In the genomic region with DNA sequence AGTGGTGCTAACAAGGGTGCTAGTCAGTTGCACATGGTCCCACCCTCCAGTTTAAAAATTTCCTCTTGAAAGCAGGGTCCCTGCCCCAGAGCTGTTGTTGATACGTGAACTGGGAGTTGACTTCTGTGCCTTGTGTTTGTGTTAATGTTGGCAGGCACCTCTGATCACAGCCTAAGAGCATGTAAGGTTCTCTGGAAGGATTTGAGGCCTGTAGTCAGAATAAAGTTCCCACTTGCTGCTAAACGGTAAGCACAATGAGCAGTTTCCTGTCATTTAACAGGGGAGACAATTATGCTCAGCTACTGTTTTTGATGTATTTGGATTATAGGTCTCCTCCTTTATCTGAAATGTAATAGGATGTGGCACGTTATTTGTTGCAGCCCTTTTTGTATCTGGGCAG, we compare ENCODE assay signal across 17 cellular contexts. TPM values are rescaled to one million over a fixed set of nuclear protein-coding genes. Genes with fewer than 3 reads are reported as not detected.
DNase-seq lines count a peak whose midpoint lies in the region; ATAC-seq and TF ChIP-seq lines count a peak whose summit lies in the region.
"Had no signal": no experiment of that assay in that cellular context is flagged by ENCODE, and none has a peak within 500 bp of the region (broad histone marks: within the 10 kb centered on the region; RNA-seq: fewer than 3 reads in every experiment).

No MANE protein-coding gene starts in this region.

- no peak for TF ChIP-seq POLR2A in sigmoid colon (IDR thresholded peaks at IDR 0.05)

- 53 to 59% methylated on average over 3 of the region's 3 CpGs for WGBS in heart right ventricle, 2 donors
- 66 to 76% methylated on average over 3 of the region's 3 CpGs for WGBS in sigmoid colon, 2 donors

- H3K27ac ChIP-seq in heart right ventricle (peak overlapping the region; percentile 29 to 80 (median 58)), cingulate gyrus (ENCODE audit: low read depth, low read length) (peak overlapping the region; percentile 3), subcutaneous abdominal adipose tissue (ENCODE audit: low read depth, low read length) (peak overlapping the region; percentile 4), sigmoid colon (peak overlapping the region in 2 of 4 donors; percentile 14 to 37)
- H3K27ac ChIP-seq: 22Rv1 had no signal

- TF ChIP-seq EP300 in sigmoid colon (IDR thresholded peaks at IDR 0.05): no peak

- ATAC-seq in heart right ventricle: peak in 6 of 8 donors; percentile 36 to 78 (median 70)
- ATAC-seq in Right ventricle myocardium superior (ENCODE audit: poor library complexity): no peak
- ATAC-seq in omental fat pad (ENCODE audit: low FRiP score): no peak

- H3K9me3 ChIP-seq in heart right ventricle (no peaks in the 10 kb centered on the region), subcutaneous abdominal adipose tissue (ENCODE audit: control insufficient read depth in 5 of 5, low read length in 5 of 5) (no peaks in the 10 kb centered on the region), sigmoid colon (no peaks in the 10 kb centered on the region)
- H3K9me3 ChIP-seq: adrenal gland, upper lobe of left lung had no signal

- no peak overlapping the region for H3K4me3 ChIP-seq in heart right ventricle
- H3K4me3 ChIP-seq in subcutaneous abdominal adipose tissue (ENCODE audit: low read depth in 1 of 5, low read length in 5 of 5): no peak overlapping the region
- no peak overlapping the region for H3K4me3 ChIP-seq in sigmoid colon
- H3K4me3 ChIP-seq: adrenal gland, coronary artery, upper lobe of left lung had no signal

- TF ChIP-seq CTCF in heart right ventricle (IDR thresholded peaks at IDR 0.05) (no peak), omental fat pad (IDR thresholded peaks at IDR 0.05) (no peak), sigmoid colon (IDR thresholded peaks at IDR 0.05) (no peak)

- intact Hi-C loops in heart right ventricle (cut with DNase I): loop anchor here in 2 of 10 donors (2.0 to 5.0 kb wide), 2 partner anchors 17 to 42 kb away; a partner anchor contains a TSS
- intact Hi-C loops in Right ventricle myocardium superior (cut with DNase I): no loop called here
- intact Hi-C loops in sigmoid colon (cut with DNase I): no loop called here

- no peak overlapping the region for H3K9ac ChIP-seq in subcutaneous abdominal adipose tissue (ENCODE audit: low read length in 5 of 5)

- H3K27me3 ChIP-seq in heart right ventricle: no peaks in the 10 kb centered on the region
- H3K27me3 ChIP-seq in subcutaneous abdominal adipose tissue (ENCODE audit: control insufficient read depth in 5 of 5, insufficient read depth in 4 of 5, low read length in 5 of 5): no peaks in the 10 kb centered on the region
- no peaks in the 10 kb centered on the region for H3K27me3 ChIP-seq in sigmoid colon
- H3K27me3 ChIP-seq: adrenal gland, upper lobe of left lung had no signal

- H3K4me1 ChIP-seq in heart right ventricle (peaks cover 0 to 49% (median 16%) of the 10 kb centered on the region in 9 donors), subcutaneous abdominal adipose tissue (ENCODE audit: control insufficient read depth in 5 of 5, insufficient read depth in 5 of 5, low read length in 5 of 5) (peaks cover 0 to 22% (median 2%) of the 10 kb centered on the region in 5 donors), sigmoid colon (peaks cover 0 to 11% (median 0%) of the 10 kb centered on the region in 4 donors)
- H3K4me1 ChIP-seq: adrenal gland, upper lobe of left lung had no signal

- H3K36me3 ChIP-seq in heart right ventricle (no peaks in the 10 kb centered on the region), subcutaneous abdominal adipose tissue (ENCODE audit: control insufficient read depth in 5 of 5, insufficient read depth in 5 of 5, low read length in 5 of 5) (no peaks in the 10 kb centered on the region), sigmoid colon (no peaks in the 10 kb centered on the region)
- H3K36me3 ChIP-seq: adrenal gland, upper lobe of left lung had no signal

- DNase-seq in NCI-H748 treated with DMSO at 0.1 percent for 48 hours (lab: John Stamatoyannopoulos, UW) (peak; percentile 3), NCI-H748 (lab: John Stamatoyannopoulos, UW; ENCODE audit: unreplicated experiment) (no peak), heart right ventricle (no peak), Right ventricle myocardium superior (no peak), omental fat pad (ENCODE audit: low spot score) (no peak), sigmoid colon (no peak)
- DNase-seq: adrenal gland; Calu3; NCI-H1694; NCI-H82; stimulated activated CD4-positive, alpha-beta T cell treated with anti-CD3 and anti-CD28 coated beads, Interleukin-4, amount 100 ng/mL, for 24 hours; stimulated activated naive CD4-positive, alpha-beta T cell treated with Interleukin-2 at 50 U/mL for 16 hours; upper lobe of left lung had no signal

RNA-seq across cellular contexts. Expression of a gene that starts 43.8 kb away (rescaled TPM):
- total RNA-seq in heart right ventricle (10 to 100 TPM in 2 of 10 donors, 1 to 10 TPM in 8; 4.2 to 13.4 (median 6.8) TPM), Right ventricle myocardium superior (6.4 TPM), omental fat pad (10 to 100 TPM; 13.0 to 45.9 (median 20.0) TPM), sigmoid colon (1 to 10 TPM; 6.8 to 9.5 (median 7.3) TPM)
- polyA plus RNA-seq in heart right ventricle (1 to 10 TPM; 2.9 to 8.6 TPM), sigmoid colon (1 to 10 TPM in 1 of 3 donors, under 1 TPM in 2; under 0.01 to 1.9 (median 0.23) TPM)

Comparison
In these comparisons a context has a peak if more than half of its experiments do, and no peak if none do; other contexts are left out.
1. ATAC-seq: peak in heart right ventricle (6 of 8); none in Right ventricle myocardium superior (single experiment) and omental fat pad (single experiment).